25 cellular contexts compared by ENCODE assay signal in the genomic region with DNA sequence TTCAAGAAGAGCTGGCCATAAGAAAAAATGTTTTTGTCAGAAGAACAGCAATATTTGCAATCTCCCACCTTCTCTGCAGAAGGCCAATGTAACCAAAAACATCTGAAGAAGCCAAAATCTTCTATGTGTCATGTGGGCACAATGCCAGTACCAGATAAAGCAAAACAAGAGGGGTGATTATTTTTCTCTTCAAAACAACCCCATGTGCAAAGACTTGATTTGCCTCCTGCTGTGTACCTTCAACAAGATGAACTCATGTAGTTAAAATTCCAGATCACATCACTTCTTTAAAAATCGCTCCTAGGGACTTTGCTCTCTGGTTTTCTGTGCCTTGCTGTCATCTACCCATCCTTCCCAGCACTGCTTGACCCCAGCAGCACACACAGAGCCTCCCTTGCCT.
A peak's percentile ranks its signal among the peaks of the same experiment; 100 is the strongest.
DNase-seq lines count a peak whose midpoint lies in the region; ATAC-seq and TF ChIP-seq lines count a peak whose summit lies in the region.
"Had no signal": no experiment of that assay in that cellular context is flagged by ENCODE, and none has a peak within 500 bp of the region (broad histone marks: within the 10 kb centered on the region; RNA-seq: fewer than 3 reads in every experiment).

No MANE protein-coding gene starts in this region.

- DNase-seq in activated CD4-positive, alpha-beta T cell treated with anti-CD3 and anti-CD28 coated beads for 36 hours: no peak
- DNase-seq in activated CD4-positive, alpha-beta T cell treated with anti-CD3 and anti-CD28 coated beads for 4 hours: no peak
- DNase-seq in M059J (ENCODE audit: low read depth) (peak; percentile 61), choroid plexus epithelial cell (ENCODE audit: low read depth) (peak; percentile 86), NCI-H2196 (lab: John Stamatoyannopoulos, UW; ENCODE audit: unreplicated experiment) (no peak), NCI-H82 (lab: John Stamatoyannopoulos, UW) (no peak)
- DNase-seq: ACHN; activated CD8-positive, alpha-beta T cell treated with anti-CD3 and anti-CD28 coated beads, Interleukin-2, amount 10 ng/mL, durations not matched to agents 7 days and 5 days; Calu3; dermis blood vessel endothelial cell; GDM1; HCEC 1CT; heart left ventricle; mammary epithelial cell; NCI-H1694; NCI-H526; stimulated activated CD4-positive, alpha-beta T cell treated with anti-CD3 and anti-CD28 coated beads, Interleukin-12 subunit alpha, Interleukin-12 subunit beta, amount 100 ng/mL, for 4 hours; stimulated activated naive CD8-positive, alpha-beta T cell treated with anti-CD3 and anti-CD28 coated beads, Interleukin-15, Interleukin-2, amounts not matched to agents 100 U/mL and 50 U/mL, for 24 hours; SW 1271; upper lobe of right lung had no signal

- H3K4me1 Mint-ChIP-seq in activated CD4-positive, alpha-beta T cell treated with anti-CD3 and anti-CD28 coated beads for 36 hours: peaks cover 39% of the 10 kb centered on the region
- H3K4me1 Mint-ChIP-seq in stimulated activated memory B cell treated with anti-CD40 and anti-IgM and Interleukin-4, amounts not matched to agents 10 μg/mL and 1 μg/mL and 100 μg/mL, for 72 hours: peaks cover 44% of the 10 kb centered on the region

- no peak for ATAC-seq in activated CD4-positive, alpha-beta T cell treated with anti-CD3 and anti-CD28 coated beads for 36 hours
- ATAC-seq in stimulated activated memory B cell treated with anti-CD40 and anti-IgM and Interleukin-4, amounts not matched to agents 10 μg/mL and 1 μg/mL and 100 μg/mL, for 72 hours: no peak
- ATAC-seq in GM21717 (IDR thresholded peaks at IDR 0.05; ENCODE audit: unreplicated experiment): no peak
- ATAC-seq: activated CD8-positive, alpha-beta T cell treated with anti-CD3 and anti-CD28 coated beads, Interleukin-2, amount 10 ng/mL, durations not matched to agents 7 days and 5 days; heart left ventricle; Panc1; stimulated activated naive CD8-positive, alpha-beta T cell treated with anti-CD3 and anti-CD28 coated beads, Interleukin-15, Interleukin-2, amounts not matched to agents 100 U/mL and 50 U/mL, for 24 hours; upper lobe of right lung had no signal

- H3K4me3 ChIP-seq in choroid plexus epithelial cell (ENCODE audit: low read depth, low read length): no peak overlapping the region
- H3K4me3 ChIP-seq: esophagus muscularis mucosa, heart left ventricle, upper lobe of right lung had no signal

- H3K27ac Mint-ChIP-seq in activated CD4-positive, alpha-beta T cell treated with anti-CD3 and anti-CD28 coated beads for 36 hours: peak overlapping the region; percentile 14
- H3K27ac Mint-ChIP-seq in stimulated activated memory B cell treated with anti-CD40 and anti-IgM and Interleukin-4, amounts not matched to agents 10 μg/mL and 1 μg/mL and 100 μg/mL, for 72 hours: peak overlapping the region; percentile 58
- H3K27ac Mint-ChIP-seq: activated CD8-positive, alpha-beta T cell treated with anti-CD3 and anti-CD28 coated beads, Interleukin-2, amount 10 ng/mL, durations not matched to agents 7 days and 5 days; nephron had no signal

- POLR2A ChIA-PET in activated CD4-positive, alpha-beta T cell treated with anti-CD3 and anti-CD28 coated beads for 36 hours (lab: Charles Lee): no interaction called here

- no peaks in the 10 kb centered on the region for H3K36me3 Mint-ChIP-seq in activated CD4-positive, alpha-beta T cell treated with anti-CD3 and anti-CD28 coated beads for 36 hours (ENCODE audit: low read depth)
- peaks cover 5% of the 10 kb centered on the region for H3K36me3 Mint-ChIP-seq in stimulated activated memory B cell treated with anti-CD40 and anti-IgM and Interleukin-4, amounts not matched to agents 10 μg/mL and 1 μg/mL and 100 μg/mL, for 72 hours

- no peak overlapping the region for H3K4me3 Mint-ChIP-seq in activated CD4-positive, alpha-beta T cell treated with anti-CD3 and anti-CD28 coated beads for 36 hours
- H3K4me3 Mint-ChIP-seq in stimulated activated memory B cell treated with anti-CD40 and anti-IgM and Interleukin-4, amounts not matched to agents 10 μg/mL and 1 μg/mL and 100 μg/mL, for 72 hours: no peak overlapping the region
- H3K4me3 Mint-ChIP-seq: activated CD8-positive, alpha-beta T cell treated with anti-CD3 and anti-CD28 coated beads, Interleukin-2, amount 10 ng/mL, durations not matched to agents 7 days and 5 days; nephron had no signal

- intact Hi-C loops in activated CD4-positive, alpha-beta T cell treated with anti-CD3 and anti-CD28 coated beads for 36 hours (cut with DNase I, micrococcal nuclease): no loop called here

- CTCF ChIA-PET in activated CD4-positive, alpha-beta T cell treated with anti-CD3 and anti-CD28 coated beads for 36 hours (lab: Charles Lee): interaction anchor here (1.8 kb wide), 1 partner anchor 8 kb away, joined by 4 read pairs; no protein-coding TSS in a partner anchor

- no peak for TF ChIP-seq CTCF in choroid plexus epithelial cell (conservative IDR thresholded peaks at IDR 0.05; ENCODE audit: low read depth, low read length)

- H3K27me3 Mint-ChIP-seq in activated CD4-positive, alpha-beta T cell treated with anti-CD3 and anti-CD28 coated beads for 36 hours: no peaks in the 10 kb centered on the region
- no peaks in the 10 kb centered on the region for H3K27me3 Mint-ChIP-seq in stimulated activated memory B cell treated with anti-CD40 and anti-IgM and Interleukin-4, amounts not matched to agents 10 μg/mL and 1 μg/mL and 100 μg/mL, for 72 hours

- H3K9me3 Mint-ChIP-seq in activated CD4-positive, alpha-beta T cell treated with anti-CD3 and anti-CD28 coated beads for 36 hours (ENCODE audit: low read depth): no peaks in the 10 kb centered on the region
- peaks cover 6% of the 10 kb centered on the region for H3K9me3 Mint-ChIP-seq in stimulated activated memory B cell treated with anti-CD40 and anti-IgM and Interleukin-4, amounts not matched to agents 10 μg/mL and 1 μg/mL and 100 μg/mL, for 72 hours

Comparison
In these comparisons a context has a peak if more than half of its experiments do, and no peak if none do; other contexts are left out.
1. DNase-seq: peak in M059J (single experiment) and choroid plexus epithelial cell (single experiment); none in activated CD4-positive, alpha-beta T cell treated with anti-CD3 and anti-CD28 coated beads for 36 hours (single experiment), activated CD4-positive, alpha-beta T cell treated with anti-CD3 and anti-CD28 coated beads for 4 hours (0 of 2), NCI-H2196 (single experiment) and NCI-H82 (single experiment).